8 cellular contexts compared by ENCODE assay signal in the genomic region with DNA sequence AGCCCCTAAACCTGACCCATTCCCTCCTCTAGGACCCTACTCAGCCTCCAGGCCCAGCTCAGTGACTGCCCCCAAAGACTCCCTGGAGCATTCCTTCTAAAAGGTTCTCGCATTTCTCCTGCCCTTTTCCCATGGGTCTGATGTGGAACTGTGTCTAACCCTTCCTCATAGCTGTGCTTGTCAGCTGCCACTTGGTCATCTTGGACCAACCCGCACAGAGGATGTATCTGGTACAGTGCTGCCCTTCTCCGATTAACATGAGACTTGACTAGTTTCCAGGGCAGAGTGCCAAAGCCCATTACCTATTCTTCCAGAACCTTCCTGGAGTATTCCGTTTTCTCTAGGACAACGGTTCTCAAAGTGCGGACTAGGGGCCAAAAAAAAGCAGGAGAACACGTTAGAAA. TPM values are rescaled to one million over a fixed set of nuclear protein-coding genes. Genes with fewer than 3 reads are reported as not detected.
DNase-seq lines count a peak whose midpoint lies in the region; ATAC-seq and TF ChIP-seq lines count a peak whose summit lies in the region.

No MANE protein-coding gene starts in this region.

- H3K36me3 Mint-ChIP-seq in memory B cell, result peaks cover 2% of the 10 kb centered on the region

- intact Hi-C loops in upper lobe of right lung (cut with DNase I), result no loop called here

- no peaks in the 10 kb centered on the region for H3K36me3 ChIP-seq in upper lobe of right lung

- peaks cover 18% of the 10 kb centered on the region for H3K4me1 Mint-ChIP-seq in memory B cell

- TF ChIP-seq CTCF in NB4 (IDR thresholded peaks at IDR 0.05; ENCODE audit: low read depth, low read length) (no peak), choroid plexus epithelial cell (conservative IDR thresholded peaks at IDR 0.05; ENCODE audit: low read depth, low read length) (no peak), upper lobe of right lung (IDR thresholded peaks at IDR 0.05) (no peak)

- H3K4me3 Mint-ChIP-seq in memory B cell, result peak overlapping the region; percentile 95

- H3K4me1 ChIP-seq in upper lobe of right lung, result peaks cover 13% of the 10 kb centered on the region

- H3K27me3 ChIP-seq in upper lobe of right lung, result no peaks in the 10 kb centered on the region

- TF ChIP-seq POLR2A in NB4 (IDR thresholded peaks at IDR 0.05; ENCODE audit: extremely low read depth, insufficient read length), result no peak

- H3K9me3 ChIP-seq in upper lobe of right lung, result no peaks in the 10 kb centered on the region

- H3K9me3 Mint-ChIP-seq in memory B cell, result peaks cover 3% of the 10 kb centered on the region

- H3K4me3 ChIP-seq in GM08714 (ENCODE audit: low read length) (peak overlapping the region; percentile 79; the same call in 1 of the 2 replicates), NB4 (ENCODE audit: low read depth, low read length) (peak overlapping the region; percentile 91), choroid plexus epithelial cell (ENCODE audit: low read depth, low read length) (peak overlapping the region; percentile 99), upper lobe of right lung (peak overlapping the region; percentile 93)

- DNase-seq in NB4 (ENCODE audit: low read depth) (no peak), choroid plexus epithelial cell (ENCODE audit: low read depth) (no peak), memory B cell (ENCODE audit: low spot score in 2 of 2) (no peak), upper lobe of right lung (no peak), NOMO-1 (lab: John Stamatoyannopoulos, UW; ENCODE audit: unreplicated experiment in 2 of 2) (no peak), NOMO-1 treated with dmso at 0.1 percent for 144 hours (lab: John Stamatoyannopoulos, UW; ENCODE audit: unreplicated experiment) (no peak), activated gamma-delta T cell treated with Interleukin-2 at 50 U/mL for 16 hours (no peak)

- no peaks in the 10 kb centered on the region for H3K27me3 Mint-ChIP-seq in memory B cell

- H3K27ac ChIP-seq in upper lobe of right lung, result peak overlapping the region; percentile 96

- no peak for ATAC-seq in memory B cell (ENCODE audit: low read depth)
- ATAC-seq in upper lobe of right lung, result peak; percentile 53

- peak overlapping the region; percentile 99 for H3K27ac Mint-ChIP-seq in memory B cell

RNA-seq across cellular contexts. Expression of a gene that starts 0.5 kb away (rescaled TPM):
- 42.9 TPM for total RNA-seq in upper lobe of right lung

RNA-seq across cellular contexts. Expression of a gene that starts 50.7 kb away (rescaled TPM):
- 68.2 TPM for total RNA-seq in upper lobe of right lung
